Comparison of ENCODE assay signal across 13 cellular contexts in genomic region chr11:10477690-10478046, GRCh38.
"Had no signal": no experiment of that assay in that cellular context is flagged by ENCODE, and none has a peak within 500 bp of the region (broad histone marks: within the 10 kb centered on the region; RNA-seq: fewer than 3 reads in every experiment).

No MANE protein-coding gene starts in this region.

- H3K27me3 Mint-ChIP-seq: type B pancreatic cell had no signal

- DNase-seq: activated CD4-positive, alpha-beta T cell treated with anti-CD3 and anti-CD28 coated beads, Interleukin-2, amount 50 U/mL, for 1 hour; activated CD8-positive, alpha-beta memory T cell treated with anti-CD3 and anti-CD28 coated beads for 24 hours; caudate nucleus; colonic mucosa; foreskin keratinocyte; nephron progenitor cell; SW 1271 had no signal

- H3K27ac Mint-ChIP-seq: type B pancreatic cell had no signal

- H3K9me3 Mint-ChIP-seq: activated naive CD4-positive, alpha-beta T cell treated with anti-CD3 and anti-CD28 coated beads, Interleukin-2, amount 50 U/mL, for 72 hours; nephron progenitor cell; T-helper 2 cell treated with Interferon-gamma antibody and Interleukin-4, amounts not matched to agents 5 μg/mL and 100 μg/mL, for 36 hours; type B pancreatic cell had no signal

- H3K27me3 ChIP-seq: colonic mucosa, foreskin keratinocyte, ovary, right lobe of liver had no signal

- H3K36me3 ChIP-seq: colonic mucosa, ovary, right lobe of liver had no signal

- ATAC-seq: foreskin keratinocyte, right lobe of liver had no signal

- H3K36me3 Mint-ChIP-seq: type B pancreatic cell had no signal

- H3K27ac ChIP-seq: colonic mucosa, foreskin keratinocyte, ovary, right lobe of liver had no signal

- H3K4me3 ChIP-seq: colonic mucosa, ovary, right lobe of liver, smooth muscle cell had no signal

- H3K4me1 ChIP-seq: colonic mucosa, foreskin keratinocyte, right lobe of liver had no signal

- H3K9me3 ChIP-seq: colonic mucosa, ovary, right lobe of liver had no signal

- H3K4me3 Mint-ChIP-seq: nephron progenitor cell; T-helper 2 cell treated with Interferon-gamma antibody and Interleukin-4, amounts not matched to agents 5 μg/mL and 100 μg/mL, for 36 hours; type B pancreatic cell had no signal
